ENCODE assay signal across 8 cellular contexts in genomic region chr7:140924821-140925421, GRCh38. TPM values are rescaled to one million over a fixed set of nuclear protein-coding genes. Genes with fewer than 3 reads are reported as not detected.
DNase-seq lines count a peak whose midpoint lies in the region; ATAC-seq and TF ChIP-seq lines count a peak whose summit lies in the region.

Gene BRAF, minus strand, starts transcription at chr7:140924929. Its CDS starts 226 bp downstream, at chr7:140924703.

- TF ChIP-seq CTCF in activated CD8-positive, alpha-beta T cell treated with anti-CD3 and anti-CD28 coated beads for 36 hours (IDR thresholded peaks at IDR 0.05): no peak
- TF ChIP-seq CTCF in lower leg skin (IDR thresholded peaks at IDR 0.05): no peak

- peaks cover 11% of the 10 kb centered on the region for H3K4me1 Mint-ChIP-seq in activated CD8-positive, alpha-beta T cell treated with anti-CD3 and anti-CD28 coated beads for 36 hours (ENCODE audit: low read depth)

- H3K36me3 Mint-ChIP-seq in activated CD8-positive, alpha-beta T cell treated with anti-CD3 and anti-CD28 coated beads for 36 hours (ENCODE audit: low read depth): no peaks in the 10 kb centered on the region

- no peaks in the 10 kb centered on the region for H3K36me3 ChIP-seq in duodenal mucosa (ENCODE audit: control insufficient read depth in 1 of 2, insufficient read depth in 2 of 2, low read length in 2 of 2)

- peak within 1 kb of the TSS; percentile 86 for H3K4me3 Mint-ChIP-seq in activated CD8-positive, alpha-beta T cell treated with anti-CD3 and anti-CD28 coated beads for 36 hours

- no peaks in the 10 kb centered on the region for H3K9me3 ChIP-seq in duodenal mucosa (ENCODE audit: control insufficient read depth in 1 of 2, low read length in 2 of 2)

- DNase-seq in CD1c-positive myeloid dendritic cell (ENCODE audit: extremely low spot score) (peak; percentile 96), HK-2 (ENCODE audit: unreplicated experiment) (peak; percentile 86), NCI-H82 treated with DMSO at 0.1 percent for 48 hours (lab: John Stamatoyannopoulos, UW; ENCODE audit: unreplicated experiment) (peak; percentile 45), lower leg skin (ENCODE audit: low spot score in 2 of 2) (peak; percentile 87 to 98)
- DNase-seq in activated CD8-positive, alpha-beta T cell treated with anti-CD3 and anti-CD28 coated beads for 36 hours: peak; percentile 90
- DNase-seq in stimulated activated CD4-positive, alpha-beta T cell treated with anti-CD3 and anti-CD28 coated beads, Interleukin-4, amount 100 ng/mL, for 4 hours: peak; percentile 89 to 96

- peak within 1 kb of the TSS; percentile 94 to 95 for H3K4me3 ChIP-seq in duodenal mucosa (ENCODE audit: low read depth in 1 of 2, low read length in 2 of 2)
- peak within 1 kb of the TSS; percentile 96 for H3K4me3 ChIP-seq in lower leg skin (ENCODE audit: low read depth, poor library complexity, severe bottlenecking)

- H3K27me3 Mint-ChIP-seq in activated CD8-positive, alpha-beta T cell treated with anti-CD3 and anti-CD28 coated beads for 36 hours: no peaks in the 10 kb centered on the region

- CTCF ChIA-PET in activated CD8-positive, alpha-beta T cell treated with anti-CD3 and anti-CD28 coated beads for 36 hours (lab: Charles Lee): interaction anchor here (1.2 to 1.4 kb wide), 2 partner anchors 114 to 135 kb away, joined by 3 to 5 read pairs; no protein-coding TSS in a partner anchor

- peak within 1 kb of the TSS; percentile 90 for H3K9ac ChIP-seq in duodenal mucosa (ENCODE audit: low read depth in 1 of 2, low read length in 2 of 2)

- WGBS in lower leg skin, 2 donors: 0 to 1% methylated on average over 29 to 38 of the region's 56 CpGs

- peak; percentile 40 for ATAC-seq in GM19452 (IDR thresholded peaks at IDR 0.05; ENCODE audit: unreplicated experiment)
- ATAC-seq in activated CD8-positive, alpha-beta T cell treated with anti-CD3 and anti-CD28 coated beads for 36 hours: peak; percentile 69

- TF ChIP-seq POLR2A in lower leg skin (IDR thresholded peaks at IDR 0.05): no peak

- H3K9me3 Mint-ChIP-seq in activated CD8-positive, alpha-beta T cell treated with anti-CD3 and anti-CD28 coated beads for 36 hours: peaks cover 2% of the 10 kb centered on the region

- POLR2A ChIA-PET in activated CD8-positive, alpha-beta T cell treated with anti-CD3 and anti-CD28 coated beads for 36 hours (lab: Charles Lee): interaction anchor here (0.6 to 1.4 kb wide), 5 partner anchors 9 to 202 kb away, joined by 3 read pairs; no protein-coding TSS in a partner anchor

- H3K27me3 ChIP-seq in duodenal mucosa (ENCODE audit: control insufficient read depth in 1 of 2, insufficient read depth in 2 of 2, low read length in 2 of 2): no peaks in the 10 kb centered on the region

- H3K27ac ChIP-seq in duodenal mucosa (ENCODE audit: low read depth, low read length): peak within 1 kb of the TSS; percentile 93

- peaks cover 3 to 27% of the 10 kb centered on the region in 2 donors for H3K4me1 ChIP-seq in duodenal mucosa (ENCODE audit: control insufficient read depth in 1 of 2, insufficient read depth in 2 of 2, low read length in 2 of 2)

- intact Hi-C loops in activated CD8-positive, alpha-beta T cell treated with anti-CD3 and anti-CD28 coated beads for 36 hours (cut with micrococcal nuclease): loop anchor here (2.0 to 5.0 kb wide), 2 partner anchors 90 to 113 kb away; partner anchors contain the start of gene MRPS33
- intact Hi-C loops in lower leg skin (cut with DNase I; ENCODE audit: low total_unique reads): no loop called here

- H3K27ac Mint-ChIP-seq in activated CD8-positive, alpha-beta T cell treated with anti-CD3 and anti-CD28 coated beads for 36 hours: peak within 1 kb of the TSS; percentile 97

RNA-seq across cellular contexts. Expression of gene BRAF, which starts in this region (rescaled TPM):
- total RNA-seq in activated CD8-positive, alpha-beta T cell treated with anti-CD3 and anti-CD28 coated beads for 36 hours: 10 to 100 TPM; 30.0 to 30.6 TPM
- 10 to 100 TPM; 36.5 to 59.6 (median 45.4) TPM for total RNA-seq in lower leg skin

Comparison
In these comparisons a context has a peak if more than half of its experiments do, and no peak if none do; other contexts are left out.
1. Peak in every context shown above with its lines: DNase-seq, ATAC-seq, H3K4me3 ChIP-seq and H3K27ac ChIP-seq.
2. DNase-seq: peak in every context shown above with its lines; median percentile 96 in CD1c-positive myeloid dendritic cell; 92 in lower leg skin; 92 in stimulated activated CD4-positive, alpha-beta T cell treated with anti-CD3 and anti-CD28 coated beads, Interleukin-4, amount 100 ng/mL, for 4 hours; 90 in activated CD8-positive, alpha-beta T cell treated with anti-CD3 and anti-CD28 coated beads for 36 hours; 86 in HK-2; 45 in NCI-H82 treated with DMSO at 0.1 percent for 48 hours.